Comparison of ENCODE assay signal across 1 cellular context in the genomic region with DNA sequence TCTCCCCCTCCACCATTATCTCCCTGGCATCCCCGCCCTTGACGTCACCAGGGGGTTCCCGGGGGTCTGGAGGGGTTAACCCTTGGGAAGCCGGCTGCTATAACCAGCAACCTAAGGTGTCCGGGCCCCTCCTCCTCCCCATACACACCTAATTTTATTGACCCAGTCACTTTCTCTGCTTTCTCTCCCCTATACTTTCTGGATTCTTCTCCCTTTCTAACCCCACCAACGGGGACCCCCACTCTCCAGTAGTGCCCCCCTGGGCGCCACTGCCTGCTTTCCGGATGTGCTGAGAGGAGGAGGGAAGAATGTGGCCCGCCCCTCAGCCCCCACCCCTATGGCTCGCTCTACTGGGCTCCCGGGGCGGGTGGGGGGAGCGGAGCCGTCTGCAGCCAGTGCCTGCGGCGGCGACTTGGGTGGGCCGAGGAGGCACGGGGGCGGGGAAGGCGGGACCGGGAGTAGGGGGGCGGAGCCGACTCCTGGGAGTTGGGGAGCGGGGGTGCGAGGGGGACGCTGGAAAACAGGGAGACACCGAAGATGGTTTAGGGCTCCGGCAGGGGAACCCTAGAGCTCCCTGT.
A peak's percentile ranks its signal among the peaks of the same experiment; 100 is the strongest.
TF ChIP-seq lines count a peak whose summit lies in the region.

No MANE protein-coding gene starts in this region.

TF ChIP-seq in HEK293, 187 proteins besides CTCF, POLR2A, EP300 and RAD21 (continued from another document and continues in another):
- TF ChIP-seq, protein P1, sequence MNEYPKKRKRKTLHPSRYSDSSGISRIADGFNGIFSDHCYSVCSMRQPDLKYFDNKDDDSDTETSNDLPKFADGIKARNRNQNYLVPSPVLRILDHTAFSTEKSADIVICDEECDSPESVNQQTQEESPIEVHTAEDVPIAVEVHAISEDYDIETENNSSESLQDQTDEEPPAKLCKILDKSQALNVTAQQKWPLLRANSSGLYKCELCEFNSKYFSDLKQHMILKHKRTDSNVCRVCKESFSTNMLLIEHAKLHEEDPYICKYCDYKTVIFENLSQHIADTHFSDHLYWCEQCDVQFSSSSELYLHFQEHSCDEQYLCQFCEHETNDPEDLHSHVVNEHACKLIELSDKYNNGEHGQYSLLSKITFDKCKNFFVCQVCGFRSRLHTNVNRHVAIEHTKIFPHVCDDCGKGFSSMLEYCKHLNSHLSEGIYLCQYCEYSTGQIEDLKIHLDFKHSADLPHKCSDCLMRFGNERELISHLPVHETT (tag by site-specific recombination; IDR thresholded peaks at IDR 0.05) = 0 out of 2 replicates have a peak, but pooled peaks have one; percentile 37
- TF ChIP-seq, protein P2, sequence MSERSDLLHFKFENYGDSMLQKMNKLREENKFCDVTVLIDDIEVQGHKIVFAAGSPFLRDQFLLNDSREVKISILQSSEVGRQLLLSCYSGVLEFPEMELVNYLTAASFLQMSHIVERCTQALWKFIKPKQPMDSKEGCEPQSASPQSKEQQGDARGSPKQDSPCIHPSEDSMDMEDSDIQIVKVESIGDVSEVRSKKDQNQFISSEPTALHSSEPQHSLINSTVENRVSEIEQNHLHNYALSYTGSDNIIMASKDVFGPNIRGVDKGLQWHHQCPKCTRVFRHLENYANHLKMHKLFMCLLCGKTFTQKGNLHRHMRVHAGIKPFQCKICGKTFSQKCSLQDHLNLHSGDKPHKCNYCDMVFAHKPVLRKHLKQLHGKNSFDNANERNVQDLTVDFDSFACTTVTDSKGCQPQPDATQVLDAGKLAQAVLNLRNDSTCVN (tag by site-specific recombination; optimal IDR thresholded peaks at IDR 0.05) = peak; percentile 23
- TF ChIP-seq ZBTB21 (tag by site-specific recombination; IDR thresholded peaks at IDR 0.05) = peak; percentile 88
- peak; percentile 35 for TF ChIP-seq KLF10 (tag by site-specific recombination; IDR thresholded peaks at IDR 0.05)
- TF ChIP-seq ZNF366 (tag by site-specific recombination; conservative IDR thresholded peaks at IDR 0.05) = no peak; the same call in 1 of the 2 replicates
- TF ChIP-seq ZFP69B (tag by site-specific recombination; IDR thresholded peaks at IDR 0.05) = peak; percentile 61; the same call in 1 of the 2 replicates
- no peak for TF ChIP-seq ZSCAN23 (tag by site-specific recombination; IDR thresholded peaks at IDR 0.05)
- peak; percentile 83 for TF ChIP-seq ZNF629 (tag by site-specific recombination; IDR thresholded peaks at IDR 0.05)
- 0 out of 2 replicates have a peak, but pooled peaks have one; percentile 29 for TF ChIP-seq ZNF18 (tag by site-specific recombination; IDR thresholded peaks at IDR 0.05)
- no peak for TF ChIP-seq ZNF274 (IDR thresholded peaks at IDR 0.05; ENCODE audit: low read length)
- no peak for TF ChIP-seq ZNF274 (tag by site-specific recombination; IDR thresholded peaks at IDR 0.05; ENCODE audit: borderline replicate concordance)
- TF ChIP-seq ZNF214 (tag by site-specific recombination; IDR thresholded peaks at IDR 0.05; ENCODE audit: borderline replicate concordance) = no peak
- 0 out of 2 replicates have a peak, but pooled peaks have one; percentile 62 for TF ChIP-seq KLF16 (tag by site-specific recombination; IDR thresholded peaks at IDR 0.05)
- peak; percentile 75 for TF ChIP-seq SP7 (tag by site-specific recombination; IDR thresholded peaks at IDR 0.05)
- peak; percentile 69; the same call in 1 of the 2 replicates for TF ChIP-seq IKZF3 (tag by site-specific recombination; IDR thresholded peaks at IDR 0.05)
- TF ChIP-seq ZNF341 (tag by site-specific recombination; IDR thresholded peaks at IDR 0.05; ENCODE audit: low read depth) = 0 out of 2 replicates have a peak, but pooled peaks have one; percentile 9
- no peak; the same call in 1 of the 2 replicates for TF ChIP-seq KLF7 (tag by site-specific recombination; IDR thresholded peaks at IDR 0.05; ENCODE audit: borderline replicate concordance)
- TF ChIP-seq ZNF174 (tag by site-specific recombination; IDR thresholded peaks at IDR 0.05) = no peak
- peak; percentile 45 for TF ChIP-seq OSR2 (tag by site-specific recombination; IDR thresholded peaks at IDR 0.05)
- TF ChIP-seq ZSCAN4 (tag by site-specific recombination; IDR thresholded peaks at IDR 0.05) = 0 out of 2 replicates have a peak, but pooled peaks have one; percentile 24
- TF ChIP-seq ZNF157 (tag by site-specific recombination; IDR thresholded peaks at IDR 0.05) = no peak
- TF ChIP-seq ZIC2 (tag by site-specific recombination; IDR thresholded peaks at IDR 0.05) = peak; percentile 91
- peak; percentile 57; the same call in 1 of the 2 replicates for TF ChIP-seq ZBTB48 (tag by site-specific recombination; IDR thresholded peaks at IDR 0.05)
- 0 out of 2 replicates have a peak, but pooled peaks have one; percentile 20 for TF ChIP-seq ZBTB11 (tag by site-specific recombination; conservative IDR thresholded peaks at IDR 0.05; ENCODE audit: low read depth)
- TF ChIP-seq ZNF596 (tag by site-specific recombination; IDR thresholded peaks at IDR 0.05) = peak; percentile 83
- peak; percentile 79 for TF ChIP-seq ATF2 (tag by site-specific recombination; IDR thresholded peaks at IDR 0.05; ENCODE audit: low read depth)
- TF ChIP-seq YY1 (tag by site-specific recombination; IDR thresholded peaks at IDR 0.05) = no peak
- TF ChIP-seq ZBTB8A (tag by site-specific recombination; IDR thresholded peaks at IDR 0.05) = peak; percentile 46; the same call in 1 of the 2 replicates
- TF ChIP-seq ZBTB20 (tag by site-specific recombination; IDR thresholded peaks at IDR 0.05) = peak; percentile 62; the same call in 1 of the 2 replicates
- TF ChIP-seq ZBTB1 (tag by site-specific recombination; IDR thresholded peaks at IDR 0.05) = no peak
- TF ChIP-seq ZEB2 (tag by site-specific recombination; IDR thresholded peaks at IDR 0.05) = peak; percentile 90
- no peak for TF ChIP-seq ZNF658 (tag by site-specific recombination; IDR thresholded peaks at IDR 0.05)
- TF ChIP-seq REPIN1 (tag by site-specific recombination; IDR thresholded peaks at IDR 0.05; ENCODE audit: low read depth) = no peak
- peak; percentile 94 for TF ChIP-seq PRDM10 (tag by site-specific recombination; IDR thresholded peaks at IDR 0.05)
- peak; percentile 97 for TF ChIP-seq PATZ1 (tag by site-specific recombination; IDR thresholded peaks at IDR 0.05)
- no peak for TF ChIP-seq ZNF777 (tag by site-specific recombination; IDR thresholded peaks at IDR 0.05; ENCODE audit: borderline replicate concordance)
- no peak for TF ChIP-seq ZNF792 (tag by site-specific recombination; IDR thresholded peaks at IDR 0.05)
- TF ChIP-seq, protein P3, sequence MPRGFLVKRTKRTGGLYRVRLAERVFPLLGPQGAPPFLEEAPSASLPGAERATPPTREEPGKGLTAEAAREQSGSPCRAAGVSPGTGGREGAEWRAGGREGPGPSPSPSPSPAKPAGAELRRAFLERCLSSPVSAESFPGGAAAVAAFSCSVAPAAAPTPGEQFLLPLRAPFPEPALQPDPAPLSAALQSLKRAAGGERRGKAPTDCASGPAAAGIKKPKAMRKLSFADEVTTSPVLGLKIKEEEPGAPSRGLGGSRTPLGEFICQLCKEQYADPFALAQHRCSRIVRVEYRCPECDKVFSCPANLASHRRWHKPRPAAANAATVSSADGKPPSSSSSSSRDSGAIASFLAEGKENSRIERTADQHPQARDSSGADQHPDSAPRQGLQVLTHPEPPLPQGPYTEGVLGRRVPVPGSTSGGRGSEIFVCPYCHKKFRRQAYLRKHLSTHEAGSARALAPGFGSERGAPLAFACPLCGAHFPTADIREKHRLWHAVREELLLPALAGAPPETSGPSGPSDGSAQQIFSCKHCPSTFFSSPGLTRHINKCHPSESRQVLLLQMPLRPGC (tag by site-specific recombination; IDR thresholded peaks at IDR 0.05) = peak; percentile 48; the same call in 1 of the 2 replicates
- peak; percentile 85 for TF ChIP-seq ZNF335 (tag by site-specific recombination; conservative IDR thresholded peaks at IDR 0.05)
- TF ChIP-seq GLIS1 (tag by site-specific recombination; IDR thresholded peaks at IDR 0.05) = peak; percentile 96
- no peak for TF ChIP-seq ZNF404 (tag by site-specific recombination; IDR thresholded peaks at IDR 0.05)
- peak; percentile 75 for TF ChIP-seq ZNF324 (tag by site-specific recombination; IDR thresholded peaks at IDR 0.05)
